Comparison of ENCODE assay signal across 8 cellular contexts in genomic region chr15:74958320-74958907, GRCh38. TPM values are rescaled to one million over a fixed set of nuclear protein-coding genes. Genes with fewer than 3 reads are reported as not detected.
DNase-seq lines count a peak whose midpoint lies in the region; ATAC-seq and TF ChIP-seq lines count a peak whose summit lies in the region.

No MANE protein-coding gene starts in this region.

- ATAC-seq in HG03571 (IDR thresholded peaks at IDR 0.05; ENCODE audit: unreplicated experiment), result no peak

- TF ChIP-seq CTCF in liver (IDR thresholded peaks at IDR 0.05; ENCODE audit: low read depth, low read length, missing input control) (peak; percentile 34), tibial artery (IDR thresholded peaks at IDR 0.05) (peak; percentile 48 to 58)

- H4K20me1 ChIP-seq in BLaER1 treated with 17β-estradiol and CSF1 and Interleukin-3, amounts not matched to agents 10 nM and 100 nM, result peaks cover 0 to 38% (median 16%) of the 10 kb centered on the region in 11 experiments; a peak in 11 of 22 replicates

- H3K4me1 ChIP-seq in BLaER1 treated with 17β-estradiol and CSF1 and Interleukin-3, amounts not matched to agents 10 nM and 100 nM, result peaks cover 30 to 54% (median 44%) of the 10 kb centered on the region in 10 experiments; a peak in 19 of 20 replicates
- peaks cover 16% of the 10 kb centered on the region for H3K4me1 ChIP-seq in HUES64 (ENCODE audit: insufficient read depth, low read length)
- peaks cover 17 to 28% (median 23%) of the 10 kb centered on the region in 4 donors for H3K4me1 ChIP-seq in liver (ENCODE audit: control insufficient read depth in 4 of 4, insufficient read depth in 4 of 4, low read length in 3 of 4)
- H3K4me1 ChIP-seq in tibial artery, result peaks cover 4 to 52% (median 37%) of the 10 kb centered on the region in 4 donors

- H3K4me3 ChIP-seq in BLaER1 treated with 17β-estradiol and CSF1 and Interleukin-3, amounts not matched to agents 10 nM and 100 nM, result peak overlapping the region in 5 of 10 experiments; percentile 23 to 61 (median 54); a peak in 4 of 20 replicates
- peak overlapping the region; percentile 62 for H3K4me3 ChIP-seq in HUES64 (ENCODE audit: low read length)
- H3K4me3 ChIP-seq in liver (ENCODE audit: low read depth in 1 of 3, low read length in 3 of 3), result peak overlapping the region in 2 of 3 donors; percentile 37 to 52
- peak overlapping the region; percentile 60 to 83 for H3K4me3 ChIP-seq in tibial artery

- H3K27ac ChIP-seq in BLaER1 treated with 17β-estradiol and CSF1 and Interleukin-3, amounts not matched to agents 10 nM and 100 nM, result no peak overlapping the region
- no peak overlapping the region for H3K27ac ChIP-seq in HUES64 (ENCODE audit: low read depth, low read length)
- peak overlapping the region; percentile 3 for H3K27ac ChIP-seq in cingulate gyrus (ENCODE audit: low read depth, low read length)
- no peak overlapping the region for H3K27ac ChIP-seq in liver (ENCODE audit: low read depth in 1 of 2, low read length in 2 of 2)
- peak overlapping the region; percentile 77 to 93 for H3K27ac ChIP-seq in tibial artery

- intact Hi-C loops in tibial artery (cut with DNase I; ENCODE audit: low total_unique reads), result loop anchor here (5.0 to 10.0 kb wide), 2 partner anchors 69 to 324 kb away; no protein-coding TSS in a partner anchor

- H3K9ac ChIP-seq in BLaER1 treated with 17β-estradiol and CSF1 and Interleukin-3, amounts not matched to agents 10 nM and 100 nM, result no peak overlapping the region
- H3K9ac ChIP-seq in HUES64 (ENCODE audit: low read depth, low read length) (no peak overlapping the region), liver (ENCODE audit: low read depth in 1 of 2, low read length in 2 of 2) (no peak overlapping the region)

- peaks cover 0 to 10% (median 0%) of the 10 kb centered on the region in 11 experiments; a peak in 11 of 22 replicates for H3K9me3 ChIP-seq in BLaER1 treated with 17β-estradiol and CSF1 and Interleukin-3, amounts not matched to agents 10 nM and 100 nM (replicated peaks in 1 of 11)
- H3K9me3 ChIP-seq in HUES64 (ENCODE audit: insufficient read depth, low read depth, low read length) (no peaks in the 10 kb centered on the region), liver (ENCODE audit: control insufficient read depth in 4 of 4, low read length in 3 of 4) (no peaks in the 10 kb centered on the region), tibial artery (no peaks in the 10 kb centered on the region)

- H3K27me3 ChIP-seq in BLaER1 treated with 17β-estradiol and CSF1 and Interleukin-3, amounts not matched to agents 10 nM and 100 nM, result peaks cover 58 to 80% (median 74%) of the 10 kb centered on the region in 11 experiments
- H3K27me3 ChIP-seq in HUES64 (ENCODE audit: insufficient read depth, low read length) (peaks cover 58% of the 10 kb centered on the region), liver (ENCODE audit: control insufficient read depth in 4 of 4, insufficient read depth in 4 of 4, low read length in 3 of 4) (peaks cover 0 to 10% (median 4%) of the 10 kb centered on the region in 4 donors), tibial artery (no peaks in the 10 kb centered on the region)

- no peaks in the 10 kb centered on the region for H3K36me3 ChIP-seq in BLaER1 treated with 17β-estradiol and CSF1 and Interleukin-3, amounts not matched to agents 10 nM and 100 nM
- no peaks in the 10 kb centered on the region for H3K36me3 ChIP-seq in HUES64 (ENCODE audit: insufficient read depth, low read length)
- H3K36me3 ChIP-seq in liver (ENCODE audit: control insufficient read depth in 4 of 4, insufficient read depth in 3 of 4, low read depth in 1 of 4, low read length in 3 of 4), result no peaks in the 10 kb centered on the region
- no peaks in the 10 kb centered on the region for H3K36me3 ChIP-seq in tibial artery

- H3K4me2 ChIP-seq in BLaER1 treated with 17β-estradiol and CSF1 and Interleukin-3, amounts not matched to agents 10 nM and 100 nM, result peak overlapping the region in 6 of 11 experiments; percentile 33 to 96 (median 90); a peak in 9 of 22 replicates

- peak in 1 of 2 donors; percentile 12 for TF ChIP-seq RAD21 in liver (IDR thresholded peaks at IDR 0.05)

- 1% methylated on average over 28 of the region's 28 CpGs for WGBS in HUES64
- 4% methylated on average over 28 of the region's 28 CpGs for WGBS in liver

- DNase-seq in tibial artery (peak; percentile 75 to 86), NOMO-1 treated with DMSO at 0.1 percent for 48 hours (lab: John Stamatoyannopoulos, UW; ENCODE audit: unreplicated experiment) (no peak), NK-92 (lab: John Stamatoyannopoulos, UW; ENCODE audit: unreplicated experiment) (no peak)

TF ChIP-seq in liver, 16 proteins besides CTCF, POLR2A, EP300 and RAD21:
- TF ChIP-seq TAF1 (conservative IDR thresholded peaks at IDR 0.05) (no peak), HNF4A (conservative IDR thresholded peaks at IDR 0.05) (peak in 1 of 2 donors; percentile 29)
TF ChIP-seq in liver: peak in this region for 1.

RNA-seq across cellular contexts. Expression of gene RPP25, which starts 1.8 kb away (rescaled TPM):
- 10.2 TPM for polyA plus RNA-seq in HUES64 (2013, experiment 1 of 2)
- polyA plus RNA-seq in HUES64 (2013, experiment 2 of 2), result 11.5 TPM
- total RNA-seq in liver, result 1 to 10 TPM; 2.3 TPM
- 1 to 10 TPM; 2.2 to 3.3 TPM for polyA plus RNA-seq in liver

RNA-seq across cellular contexts. Expression of gene COX5A, which starts 20.5 kb away (rescaled TPM):
- polyA plus RNA-seq in HUES64 (2013, experiment 1 of 2), result 327 TPM
- 346 TPM for polyA plus RNA-seq in HUES64 (2013, experiment 2 of 2)
- total RNA-seq in liver, result 10 to 100 TPM; 47.9 to 60.0 TPM
- polyA plus RNA-seq in liver, result 100 to 1,000 TPM; 320 to 374 TPM

RNA-seq across cellular contexts. Expression of gene SCAMP5, which starts 36.9 kb away (rescaled TPM):
- polyA plus RNA-seq in HUES64 (2013, experiment 1 of 2), result 25.0 TPM
- 29.3 TPM for polyA plus RNA-seq in HUES64 (2013, experiment 2 of 2)
- total RNA-seq in liver, result 1 to 10 TPM in 1 of 2 donors, under 1 TPM in 1; 0.50 to 5.8 TPM
- polyA plus RNA-seq in liver, result 1 to 10 TPM; 5.6 to 7.5 TPM

RNA-seq across cellular contexts. Expression of gene FAM219B, which starts 51.8 kb away (rescaled TPM):
- polyA plus RNA-seq in HUES64 (2013, experiment 1 of 2), result 28.8 TPM
- polyA plus RNA-seq in HUES64 (2013, experiment 2 of 2), result 28.1 TPM
- 10 to 100 TPM; 15.3 to 15.6 TPM for total RNA-seq in liver
- polyA plus RNA-seq in liver, result 1 to 10 TPM; 7.5 to 9.0 TPM

Comparison
In these comparisons a context has a peak if more than half of its experiments do, and no peak if none do; other contexts are left out.
1. H3K27ac ChIP-seq: peak in cingulate gyrus (single experiment) and tibial artery (2 of 2); none in BLaER1 treated with 17β-estradiol and CSF1 and Interleukin-3, amounts not matched to agents 10 nM and 100 nM (0 of 11), HUES64 (single experiment) and liver (0 of 2).
2. DNase-seq: peak in tibial artery (2 of 2); none in NOMO-1 treated with DMSO at 0.1 percent for 48 hours (single experiment) and NK-92 (single experiment).